ENCODE assay signal across 18 cellular contexts in genomic region chr9:2109066-2109650, GRCh38.
DNase-seq lines count a peak whose midpoint lies in the region; ATAC-seq and TF ChIP-seq lines count a peak whose summit lies in the region.
"Had no signal": no experiment of that assay in that cellular context is flagged by ENCODE, and none has a peak within 500 bp of the region (broad histone marks: within the 10 kb centered on the region; RNA-seq: fewer than 3 reads in every experiment).

No MANE protein-coding gene starts in this region.

- H3K27me3 Mint-ChIP-seq in activated CD8-positive, alpha-beta T cell treated with anti-CD3 and anti-CD28 coated beads for 36 hours, result no peaks in the 10 kb centered on the region
- H3K27me3 Mint-ChIP-seq: activated naive CD8-positive, alpha-beta T cell treated with anti-CD3 and anti-CD28 coated beads for 36 hours; activated T-cell treated with anti-CD3 and anti-CD28 coated beads, Interleukin-2, amount 50 U/mL, for 24 hours had no signal

- intact Hi-C loops in activated CD8-positive, alpha-beta T cell treated with anti-CD3 and anti-CD28 coated beads for 36 hours (cut with micrococcal nuclease), result no loop called here

- POLR2A ChIA-PET in activated CD8-positive, alpha-beta T cell treated with anti-CD3 and anti-CD28 coated beads for 36 hours (lab: Charles Lee), result no interaction called here

- H3K27ac Mint-ChIP-seq in activated CD8-positive, alpha-beta T cell treated with anti-CD3 and anti-CD28 coated beads for 36 hours, result no peak overlapping the region
- H3K27ac Mint-ChIP-seq: activated naive CD8-positive, alpha-beta T cell treated with anti-CD3 and anti-CD28 coated beads for 36 hours; activated T-cell treated with anti-CD3 and anti-CD28 coated beads, Interleukin-2, amount 50 U/mL, for 24 hours; immature natural killer cell had no signal

- no peak overlapping the region for H2AFZ ChIP-seq in smooth muscle cell (ENCODE audit: low read depth)

- H3K9ac ChIP-seq in smooth muscle cell (ENCODE audit: low read depth), result no peak overlapping the region

- ATAC-seq in HG02571 (IDR thresholded peaks at IDR 0.05; ENCODE audit: unreplicated experiment) (no peak), GM18909 (IDR thresholded peaks at IDR 0.05; ENCODE audit: poor library complexity, unreplicated experiment) (no peak)
- no peak for ATAC-seq in activated CD8-positive, alpha-beta T cell treated with anti-CD3 and anti-CD28 coated beads for 36 hours
- ATAC-seq: right cardiac atrium had no signal

- CTCF ChIA-PET in activated CD8-positive, alpha-beta T cell treated with anti-CD3 and anti-CD28 coated beads for 36 hours (lab: Charles Lee), result interaction anchor here (0.9 to 1.5 kb wide), 4 partner anchors 15 to 72 kb away, joined by 3 to 5 read pairs (median 3); no protein-coding TSS in a partner anchor

- 54% methylated on average over 2 of the region's 2 CpGs for WGBS in smooth muscle cell (ENCODE audit: low lambda C conversion rate)

- H3K4me3 ChIP-seq in smooth muscle cell, result no peak overlapping the region
- H3K4me3 ChIP-seq: thoracic aorta had no signal

- H3K4me1 ChIP-seq in smooth muscle cell (ENCODE audit: low read depth), result no peaks in the 10 kb centered on the region

- no peaks in the 10 kb centered on the region for H3K9me3 Mint-ChIP-seq in activated CD8-positive, alpha-beta T cell treated with anti-CD3 and anti-CD28 coated beads for 36 hours
- H3K9me3 Mint-ChIP-seq: activated naive CD8-positive, alpha-beta T cell treated with anti-CD3 and anti-CD28 coated beads for 36 hours; activated T-cell treated with anti-CD3 and anti-CD28 coated beads, Interleukin-2, amount 50 U/mL, for 24 hours; immature natural killer cell; neural crest cell had no signal

- no peaks in the 10 kb centered on the region for H4K20me1 ChIP-seq in smooth muscle cell (ENCODE audit: low read depth)

- peaks cover 29% of the 10 kb centered on the region for H3K36me3 Mint-ChIP-seq in activated CD8-positive, alpha-beta T cell treated with anti-CD3 and anti-CD28 coated beads for 36 hours (ENCODE audit: low read depth)

- DNase-seq in ELR (ENCODE audit: low read depth) (peak; percentile 4), amniotic epithelial cell (ENCODE audit: low read depth) (peak; percentile 72), glomerular visceral epithelial cell (ENCODE audit: extremely low spot score) (peak; percentile 77), smooth muscle cell (lab: John Stamatoyannopoulos, UW; ENCODE audit: unreplicated experiment) (no peak)
- no peak for DNase-seq in activated CD8-positive, alpha-beta T cell treated with anti-CD3 and anti-CD28 coated beads for 36 hours
- DNase-seq: activated naive CD8-positive, alpha-beta T cell treated with anti-CD3 and anti-CD28 coated beads for 36 hours; activated T-cell treated with anti-CD3 and anti-CD28 coated beads, Interleukin-2, amount 50 U/mL, for 24 hours; glutamatergic neuron; immature natural killer cell; mammary epithelial cell; NCI-H1417; right cardiac atrium; stimulated activated CD4-positive, alpha-beta T cell treated with anti-CD3 and anti-CD28 coated beads, Interleukin-4, amount 100 ng/mL, for 24 hours; stimulated activated CD8-positive, alpha-beta memory T cell treated with anti-CD3 and anti-CD28 coated beads, Interleukin-4, amount 100 ng/mL, for 48 hours had no signal

- H3K36me3 ChIP-seq in smooth muscle cell (ENCODE audit: low read depth), result no peaks in the 10 kb centered on the region

- peaks cover 11% of the 10 kb centered on the region for H3K4me1 Mint-ChIP-seq in activated CD8-positive, alpha-beta T cell treated with anti-CD3 and anti-CD28 coated beads for 36 hours (ENCODE audit: low read depth)
- H3K4me1 Mint-ChIP-seq: immature natural killer cell had no signal

- no peaks in the 10 kb centered on the region for H3K79me2 ChIP-seq in smooth muscle cell (ENCODE audit: low read depth)

- no peaks in the 10 kb centered on the region for H3K27me3 ChIP-seq in smooth muscle cell (ENCODE audit: low read depth)

- no peak for TF ChIP-seq CTCF in smooth muscle cell (IDR thresholded peaks at IDR 0.05; ENCODE audit: borderline replicate concordance, insufficient read depth, poor library complexity, severe bottlenecking)
- no peak for TF ChIP-seq CTCF in activated CD8-positive, alpha-beta T cell treated with anti-CD3 and anti-CD28 coated beads for 36 hours (IDR thresholded peaks at IDR 0.05)

- peak overlapping the region; percentile 36 for H3K27ac ChIP-seq in smooth muscle cell (ENCODE audit: low read depth)
- H3K27ac ChIP-seq: thoracic aorta had no signal

- no peaks in the 10 kb centered on the region for H3K9me3 ChIP-seq in smooth muscle cell (replicated peaks; ENCODE audit: low read depth)
- H3K9me3 ChIP-seq: thoracic aorta had no signal

- no peaks in the 10 kb centered on the region for H3F3A ChIP-seq in smooth muscle cell (ENCODE audit: low read depth)

- no peak overlapping the region for H3K4me3 Mint-ChIP-seq in activated CD8-positive, alpha-beta T cell treated with anti-CD3 and anti-CD28 coated beads for 36 hours
- H3K4me3 Mint-ChIP-seq: activated naive CD8-positive, alpha-beta T cell treated with anti-CD3 and anti-CD28 coated beads for 36 hours; activated T-cell treated with anti-CD3 and anti-CD28 coated beads, Interleukin-2, amount 50 U/mL, for 24 hours; immature natural killer cell; neural crest cell had no signal

- H3K4me2 ChIP-seq in smooth muscle cell, result peak overlapping the region; percentile 19

Comparison
In these comparisons a context has a peak if more than half of its experiments do, and no peak if none do; other contexts are left out.
1. DNase-seq: peak in ELR (single experiment), amniotic epithelial cell (single experiment) and glomerular visceral epithelial cell (single experiment); none in smooth muscle cell (single experiment) and activated CD8-positive, alpha-beta T cell treated with anti-CD3 and anti-CD28 coated beads for 36 hours (single experiment).